ENCODE assay signal across 2 cellular contexts in genomic region chr11:68014157-68014965, GRCh38.
TF ChIP-seq lines count a peak whose summit lies in the region.

No MANE protein-coding gene starts in this region.

TF ChIP-seq in HCT116, 20 proteins besides CTCF, POLR2A, EP300 and RAD21 (continued from another document):
- no peak for TF ChIP-seq REST (IDR thresholded peaks at IDR 0.05; ENCODE audit: low read depth)
- TF ChIP-seq YY1 (IDR thresholded peaks at IDR 0.05; ENCODE audit: extremely low read depth, insufficient replicate concordance, low read depth, low read length), result peak; percentile 70
- TF ChIP-seq CBX3 (IDR thresholded peaks at IDR 0.05; ENCODE audit: low read depth), result no peak
- TF ChIP-seq SRF (IDR thresholded peaks at IDR 0.05; ENCODE audit: low read depth), result no peak
- no peak for TF ChIP-seq ZNF274 (IDR thresholded peaks at IDR 0.05; ENCODE audit: low read depth, low read length)
- no peak for TF ChIP-seq ATF3 (IDR thresholded peaks at IDR 0.05)
- TF ChIP-seq SP1 (IDR thresholded peaks at IDR 0.05; ENCODE audit: low read depth), result no peak
- no peak for TF ChIP-seq CEBPB (IDR thresholded peaks at IDR 0.05; ENCODE audit: low read depth)
- no peak for TF ChIP-seq MAX (IDR thresholded peaks at IDR 0.05)
- peak; percentile 38; the same call in 1 of the 2 replicates for TF ChIP-seq ZFX (IDR thresholded peaks at IDR 0.05)
- no peak for TF ChIP-seq TCF7L2 (IDR thresholded peaks at IDR 0.05; ENCODE audit: borderline replicate concordance, extremely low read depth, insufficient read depth, insufficient read length)
- peak; percentile 57 for TF ChIP-seq POLR2AphosphoS5 (IDR thresholded peaks at IDR 0.05; ENCODE audit: low read depth, low read length)
- TF ChIP-seq EGR1 (IDR thresholded peaks at IDR 0.05; ENCODE audit: low read depth), result no peak
- TF ChIP-seq EZH2 (IDR thresholded peaks at IDR 0.05), result no peak
- TF ChIP-seq ELF1 (IDR thresholded peaks at IDR 0.05; ENCODE audit: borderline replicate concordance, low read depth), result no peak
- no peak for TF ChIP-seq ZBTB33 (IDR thresholded peaks at IDR 0.05; ENCODE audit: extremely low read depth, insufficient replicate concordance, low read length)
- TF ChIP-seq EZH2phosphoT487 (IDR thresholded peaks at IDR 0.05; ENCODE audit: borderline replicate concordance), result no peak

TF ChIP-seq in SK-N-SH, 30 proteins besides CTCF, POLR2A, EP300 and RAD21 (continued from another document):
- TF ChIP-seq MAX (IDR thresholded peaks at IDR 0.05; ENCODE audit: low read depth) (peak; percentile 21; the same call in 1 of the 2 replicates), NRF1 (IDR thresholded peaks at IDR 0.05; ENCODE audit: low read depth, low read length) (no peak), FOSL2 (IDR thresholded peaks at IDR 0.05; ENCODE audit: borderline replicate concordance, low read depth) (peak; percentile 43; the same call in 1 of the 2 replicates), POLR2AphosphoS5 (IDR thresholded peaks at IDR 0.05; ENCODE audit: low read depth, low read length) (no peak), TCF12 (IDR thresholded peaks at IDR 0.05) (0 out of 2 replicates have a peak, but pooled peaks have one; percentile 14), ELF1 (IDR thresholded peaks at IDR 0.05) (no peak)
TF ChIP-seq in SK-N-SH: peak in this region for 5.
